In genomic region chr1:155092131-155092530, GRCh38 we compare ENCODE assay signal across 7 cellular contexts. TPM values are rescaled to one million over a fixed set of nuclear protein-coding genes. Genes with fewer than 3 reads are reported as not detected.
DNase-seq lines count a peak whose midpoint lies in the region; ATAC-seq, FAIRE-seq and TF ChIP-seq lines count a peak whose summit lies in the region.
"Had no signal": no experiment of that assay in that cellular context is flagged by ENCODE, and none has a peak within 500 bp of the region (broad histone marks: within the 10 kb centered on the region; RNA-seq: fewer than 3 reads in every experiment).

No MANE protein-coding gene starts in this region.

- H2AFZ ChIP-seq in KMS-11 (ENCODE audit: low read depth) = no peak overlapping the region
- no peak overlapping the region for H2AFZ ChIP-seq in HepG2 (ENCODE audit: low read length)
- no peak overlapping the region for H2AFZ ChIP-seq in mammary epithelial cell (ENCODE audit: low read depth, low read length)

- no peak overlapping the region for H3K27ac ChIP-seq in KMS-11
- no peak overlapping the region for H3K27ac ChIP-seq in HepG2 (ENCODE audit: extremely low read length, insufficient read depth, low read length)
- no peak overlapping the region for H3K27ac ChIP-seq in mammary epithelial cell (ENCODE audit: insufficient read depth, low read depth, low read length)

- H3K9ac ChIP-seq in KMS-11 = no peak overlapping the region
- no peak overlapping the region for H3K9ac ChIP-seq in HepG2 (ENCODE audit: insufficient read depth, low read depth, low read length)
- H3K9ac ChIP-seq in mammary epithelial cell (ENCODE audit: insufficient read depth, low read length) = no peak overlapping the region

- no peak for TF ChIP-seq RAD21 in HepG2 (CRISPR knock-in tag; IDR thresholded peaks at IDR 0.05)

- H4K20me1 ChIP-seq in KMS-11 (ENCODE audit: insufficient read depth) (no peaks in the 10 kb centered on the region), HepG2 (ENCODE audit: insufficient read depth, low read length) (no peaks in the 10 kb centered on the region), mammary epithelial cell (ENCODE audit: insufficient read depth, low read length) (no peaks in the 10 kb centered on the region)

- no peak for DNase-seq in HepG2 (ENCODE audit: low spot score)
- no peak for DNase-seq in cerebellar nuclear complex (lab: John Stamatoyannopoulos, UW)
- DNase-seq in mammary epithelial cell = no peak

- TF ChIP-seq EP300 in HepG2 (IDR thresholded peaks at IDR 0.05; ENCODE audit: low read depth in 2 of 2, low read length in 2 of 2) (no peak), HepG2 (CRISPR knock-in tag; IDR thresholded peaks at IDR 0.05; ENCODE audit: borderline replicate concordance) (no peak)

- ATAC-seq in HepG2 = no peak
- no peak for ATAC-seq in GM21526 (IDR thresholded peaks at IDR 0.05; ENCODE audit: low FRiP score, unreplicated experiment)

- BruUV-seq in HepG2 (replicated peaks; lab: Mats Ljungman, UMichigan) (no TSS peak), mammary epithelial cell (replicated peaks; lab: Mats Ljungman, UMichigan) (no TSS peak)

- TF ChIP-seq POLR2A in HepG2 (IDR thresholded peaks at IDR 0.05; ENCODE audit: insufficient read depth in 1 of 2, low read depth in 2 of 2, low read length in 2 of 2) = no peak

- H3K79me2 ChIP-seq in KMS-11 (ENCODE audit: insufficient read depth, low read depth) = no peaks in the 10 kb centered on the region
- H3K79me2 ChIP-seq in HepG2 (ENCODE audit: insufficient read depth, low read length) = no peaks in the 10 kb centered on the region
- no peaks in the 10 kb centered on the region for H3K79me2 ChIP-seq in mammary epithelial cell (ENCODE audit: insufficient read depth, low read length)

- TF ChIP-seq CTCF in KMS-11 (conservative IDR thresholded peaks at IDR 0.05; ENCODE audit: low read depth, low read length) (no peak), HepG2 (CRISPR knock-in tag; IDR thresholded peaks at IDR 0.05) (no peak), mammary epithelial cell (conservative IDR thresholded peaks at IDR 0.05 in 1 of 2, IDR thresholded peaks at IDR 0.05 in 1 of 2; ENCODE audit: extremely low read depth in 1 of 2, insufficient read depth in 1 of 2, low read depth in 1 of 2, low read length in 2 of 2) (no peak)

- H3K9me3 ChIP-seq in HepG2 (ENCODE audit: low read length) = no peaks in the 10 kb centered on the region
- H3K9me3 ChIP-seq in mammary epithelial cell (replicated peaks; ENCODE audit: insufficient read depth, low read length) = no peaks in the 10 kb centered on the region
- H3K9me3 ChIP-seq: MG63 had no signal

- WGBS in HepG2 (ENCODE audit: low lambda C conversion rate) = 92% methylated on average over 4 of the region's 6 CpGs
- WGBS in mammary epithelial cell (ENCODE audit: low coverage, missing lambda C conversion rate) = 83% methylated on average over 1 of the region's 6 CpGs

- in situ Hi-C loops in HepG2 (cut with HindIII; ENCODE audit: extremely low pct_ligation_motif_present, low pct_unique_long_range_greater_than_20kb) = loop anchor here (5.0 kb wide), 2 partner anchors 35 to 75 kb away; partner anchors contain the start of gene EFNA1
- in situ Hi-C loops in mammary epithelial cell (cut with MboI; ENCODE audit: low sequenced_read_pairs in 2 of 2) = loop anchor here in 1 of 2 donors (5.0 kb wide), 2 partner anchors 45 to 75 kb away; partner anchors contain the start of gene SLC50A1

- CTCF ChIA-PET in HepG2 (lab: Yijun Ruan, JAX; ENCODE audit: low intra/inter-chr PET ratio, low total read pairs) = interaction anchor here (4.7 to 6.6 kb wide), 2 partner anchors 43 to 75 kb away, joined by 18 to 165 read pairs; partner anchors contain the start of gene SLC50A1
- CTCF ChIA-PET in mammary epithelial cell (lab: Charles Lee; ENCODE audit: low non-redundant PET) = interaction anchor here (1.1 to 1.6 kb wide), 4 partner anchors 15 to 101 kb away, joined by 4 to 10 read pairs (median 7); partner anchors contain the start of gene KRTCAP2

- no peak overlapping the region for H3K4me2 ChIP-seq in KMS-11
- peak overlapping the region; percentile 19; the same call in 1 of the 2 replicates for H3K4me2 ChIP-seq in HepG2 (ENCODE audit: low read depth, low read length)
- no peak overlapping the region for H3K4me2 ChIP-seq in mammary epithelial cell (ENCODE audit: insufficient read depth, low read depth, low read length)

- intact Hi-C loops in HepG2 (cut with micrococcal nuclease; ENCODE audit: unreplicated experiment) = loop anchor here (5.0 kb wide), 1 partner anchor 35 kb away; the partner anchor contains the start of gene EFNA1
- intact Hi-C loops in mammary epithelial cell (cut with micrococcal nuclease) = no loop called here

- H3K27me3 ChIP-seq in KMS-11 (ENCODE audit: insufficient read depth, low read depth) (peaks cover 3% of the 10 kb centered on the region; the same call in 1 of the 2 replicates), HepG2 (ENCODE audit: control insufficient read depth in 1 of 2, insufficient read depth in 2 of 2, low read length in 2 of 2) (peaks cover 0 to 2% of the 10 kb centered on the region in 2 experiments; a peak in 1 of 5 replicates), mammary epithelial cell (ENCODE audit: insufficient read depth, low read length) (no peaks in the 10 kb centered on the region)

- POLR2A ChIA-PET in HepG2 (lab: Yijun Ruan, JAX) = interaction anchor here (0.9 to 2.2 kb wide), 11 partner anchors 8 to 81 kb away, joined by 3 to 75 read pairs (median 8); partner anchors contain the start of genes ADAM15, EFNA1, KRTCAP2 and SLC50A1

- dilution Hi-C loops in mammary epithelial cell (cut with HindIII; ENCODE audit: low sequenced_read_pairs) = no loop called here

- FAIRE-seq in HepG2 (lab: Jason Lieb, UNC) = no peak

- H3K36me3 ChIP-seq in KMS-11 (ENCODE audit: insufficient read depth) = no peaks in the 10 kb centered on the region
- H3K36me3 ChIP-seq in HepG2 (replicated peaks in 1 of 2; ENCODE audit: control insufficient read depth in 1 of 2, insufficient read depth in 2 of 2, low read length in 2 of 2) = no peaks in the 10 kb centered on the region
- H3K36me3 ChIP-seq in mammary epithelial cell (ENCODE audit: insufficient read depth, low read length) = no peaks in the 10 kb centered on the region
- H3K36me3 ChIP-seq: MG63 had no signal

- H3K4me1 ChIP-seq in KMS-11 (ENCODE audit: low read depth, poor library complexity, severe bottlenecking) (peaks cover 27% of the 10 kb centered on the region), HepG2 (ENCODE audit: insufficient read depth, low read length) (peaks cover 72% of the 10 kb centered on the region), mammary epithelial cell (ENCODE audit: insufficient read depth, low read length) (peaks cover 9% of the 10 kb centered on the region)

- peak overlapping the region; percentile 49 for H3K4me3 ChIP-seq in KMS-11 (IDR thresholded peaks at IDR 0.05; ENCODE audit: insufficient read depth, low read depth, low read length)
- H3K4me3 ChIP-seq in HepG2 (replicated peaks in 1 of 3; ENCODE audit: insufficient read depth in 1 of 3, low read depth in 2 of 3, low read length in 3 of 3) = peak overlapping the region in 1 of 3 experiments; percentile 54; a peak in 1 of 6 replicates
- no peak overlapping the region for H3K4me3 ChIP-seq in mammary epithelial cell (replicated peaks in 1 of 3; ENCODE audit: insufficient read depth in 1 of 3, low read depth in 2 of 3, low read length in 3 of 3)
- H3K4me3 ChIP-seq: GM23338, MG63 had no signal

RNA-seq across cellular contexts. Expression of gene EFNA3, which starts 13.5 kb away (rescaled TPM):
- total RNA-seq in HepG2 (2016; rRNA removed; fragmentation: Illumina TruSeq; extraction: Trizol) (1.0 and 1.6 TPM in 2 replicates), mammary epithelial cell (1 to 10 TPM; 2.2 to 4.0 TPM)
- 0.62 and 0.71 TPM in 2 replicates for total RNA-seq in HepG2 (2016; cell fraction: cytosol; rRNA removed; fragmentation: Illumina TruSeq; extraction: Trizol; ENCODE audit: low read depth)
- total RNA-seq in HepG2 (2016; cell fraction: insoluble cytoplasmic fraction; rRNA removed; fragmentation: Illumina TruSeq; extraction: Trizol) = 1.1 and 1.4 TPM in 2 replicates
- total RNA-seq in HepG2 (2016; cell fraction: membrane; rRNA removed; fragmentation: Illumina TruSeq; extraction: Trizol) = 1.1 TPM in 2 replicates
- 0.22 and 0.34 TPM in 2 replicates for total RNA-seq in HepG2 (2016; cell fraction: nucleus; rRNA removed; fragmentation: Illumina TruSeq; extraction: Trizol)
- polyA plus RNA-seq in HepG2 (2011; rRNA removed) (5.7 and 6.8 TPM in 2 replicates), mammary epithelial cell (3.7 TPM)
- 3.6 and 6.1 TPM in 2 replicates for polyA plus RNA-seq in HepG2 (2011; cell fraction: cytosol; rRNA removed)
- 6.0 and 6.7 TPM in 2 replicates for polyA plus RNA-seq in HepG2 (2011; cell fraction: nucleus; rRNA removed)
- 4.7 and 5.0 TPM in 2 replicates for polyA plus RNA-seq in HepG2 (2012)
- polyA plus RNA-seq in HepG2 (2016; cell fraction: cytosol; fragmentation: Illumina TruSeq; extraction: Trizol; ENCODE audit: low read depth) = 0.71 and 0.87 TPM in 2 replicates
- 1.6 and 1.7 TPM in 2 replicates for polyA plus RNA-seq in HepG2 (2016; cell fraction: insoluble cytoplasmic fraction; fragmentation: Illumina TruSeq; extraction: Trizol; ENCODE audit: low read depth)
- polyA plus RNA-seq in HepG2 (2016; cell fraction: membrane; fragmentation: Illumina TruSeq; extraction: Trizol; ENCODE audit: low read depth) = 0.94 and 1.0 TPM in 2 replicates
- polyA plus RNA-seq in HepG2 (2016; cell fraction: nucleus; fragmentation: Illumina TruSeq; extraction: Trizol; ENCODE audit: insufficient read depth, low read depth) = 1.4 and 2.1 TPM in 2 replicates
- 8.7 and 10.6 TPM in 2 replicates for polyA minus RNA-seq in HepG2 (2011; rRNA and poly(A)+ RNA removed; ENCODE audit: low replicate concordance)
- 1.8 and 2.5 TPM in 2 replicates for polyA minus RNA-seq in HepG2 (2011; cell fraction: cytosol; rRNA and poly(A)+ RNA removed)
- polyA minus RNA-seq in HepG2 (2011; cell fraction: nucleus; rRNA and poly(A)+ RNA removed) = 1.2 TPM in 1 of 2 replicates, not detected in the other
- 4.2 TPM for polyA minus RNA-seq in mammary epithelial cell

RNA-seq across cellular contexts. Expression of gene EFNA4, which starts 28.6 kb away (rescaled TPM):
- total RNA-seq in HepG2 (2016; rRNA removed; fragmentation: Illumina TruSeq; extraction: Trizol) (9.3 and 17.2 TPM in 2 replicates), mammary epithelial cell (1 to 10 TPM; 5.0 to 5.8 TPM)
- 7.3 and 8.5 TPM in 2 replicates for total RNA-seq in HepG2 (2016; cell fraction: cytosol; rRNA removed; fragmentation: Illumina TruSeq; extraction: Trizol; ENCODE audit: low read depth)
- 11.0 and 17.1 TPM in 2 replicates for total RNA-seq in HepG2 (2016; cell fraction: insoluble cytoplasmic fraction; rRNA removed; fragmentation: Illumina TruSeq; extraction: Trizol)
- 8.8 and 11.0 TPM in 2 replicates for total RNA-seq in HepG2 (2016; cell fraction: membrane; rRNA removed; fragmentation: Illumina TruSeq; extraction: Trizol)
- 11.6 and 14.7 TPM in 2 replicates for total RNA-seq in HepG2 (2016; cell fraction: nucleus; rRNA removed; fragmentation: Illumina TruSeq; extraction: Trizol)
- polyA plus RNA-seq in HepG2 (2011; rRNA removed) (12.0 and 13.9 TPM in 2 replicates), mammary epithelial cell (8.4 TPM)
- polyA plus RNA-seq in HepG2 (2011; cell fraction: cytosol; rRNA removed) = 10.6 and 13.8 TPM in 2 replicates
- 8.4 and 8.6 TPM in 2 replicates for polyA plus RNA-seq in HepG2 (2011; cell fraction: nucleus; rRNA removed)
- polyA plus RNA-seq in HepG2 (2012) = 6.5 and 7.0 TPM in 2 replicates
- polyA plus RNA-seq in HepG2 (2016; cell fraction: cytosol; fragmentation: Illumina TruSeq; extraction: Trizol; ENCODE audit: low read depth) = 3.8 and 4.4 TPM in 2 replicates
- 9.8 and 11.5 TPM in 2 replicates for polyA plus RNA-seq in HepG2 (2016; cell fraction: insoluble cytoplasmic fraction; fragmentation: Illumina TruSeq; extraction: Trizol; ENCODE audit: low read depth)
- 5.1 and 5.2 TPM in 2 replicates for polyA plus RNA-seq in HepG2 (2016; cell fraction: membrane; fragmentation: Illumina TruSeq; extraction: Trizol; ENCODE audit: low read depth)
- polyA plus RNA-seq in HepG2 (2016; cell fraction: nucleus; fragmentation: Illumina TruSeq; extraction: Trizol; ENCODE audit: insufficient read depth, low read depth) = 25.7 and 27.9 TPM in 2 replicates
- 11.1 and 12.4 TPM in 2 replicates for polyA minus RNA-seq in HepG2 (2011; rRNA and poly(A)+ RNA removed; ENCODE audit: low replicate concordance)
- polyA minus RNA-seq in HepG2 (2011; cell fraction: cytosol; rRNA and poly(A)+ RNA removed) = 4.8 and 5.1 TPM in 2 replicates
- 2.4 and 3.6 TPM in 2 replicates for polyA minus RNA-seq in HepG2 (2011; cell fraction: nucleus; rRNA and poly(A)+ RNA removed)
- 6.8 TPM for polyA minus RNA-seq in mammary epithelial cell

RNA-seq across cellular contexts. Expression of gene EFNA1, which starts 35.5 kb away (rescaled TPM):
- 41.2 and 81.8 TPM in 2 replicates for total RNA-seq in HepG2 (2016; rRNA removed; fragmentation: Illumina TruSeq; extraction: Trizol)
- total RNA-seq in HepG2 (2016; cell fraction: cytosol; rRNA removed; fragmentation: Illumina TruSeq; extraction: Trizol; ENCODE audit: low read depth) = 20.3 and 22.5 TPM in 2 replicates
- total RNA-seq in HepG2 (2016; cell fraction: insoluble cytoplasmic fraction; rRNA removed; fragmentation: Illumina TruSeq; extraction: Trizol) = 43.8 and 83.7 TPM in 2 replicates
- total RNA-seq in HepG2 (2016; cell fraction: membrane; rRNA removed; fragmentation: Illumina TruSeq; extraction: Trizol) = 37.3 and 39.8 TPM in 2 replicates
- 83.6 and 87.9 TPM in 2 replicates for total RNA-seq in HepG2 (2016; cell fraction: nucleus; rRNA removed; fragmentation: Illumina TruSeq; extraction: Trizol)
- polyA plus RNA-seq in HepG2 (2011; rRNA removed) = 874 and 1,163 TPM in 2 replicates
- polyA plus RNA-seq in HepG2 (2011; cell fraction: cytosol; rRNA removed) = 750 and 916 TPM in 2 replicates
- polyA plus RNA-seq in HepG2 (2011; cell fraction: nucleus; rRNA removed) = 390 and 585 TPM in 2 replicates
- 254 and 427 TPM in 2 replicates for polyA plus RNA-seq in HepG2 (2012)
- 16.7 and 18.6 TPM in 2 replicates for polyA plus RNA-seq in HepG2 (2016; cell fraction: cytosol; fragmentation: Illumina TruSeq; extraction: Trizol; ENCODE audit: low read depth)
- 45.4 and 47.8 TPM in 2 replicates for polyA plus RNA-seq in HepG2 (2016; cell fraction: insoluble cytoplasmic fraction; fragmentation: Illumina TruSeq; extraction: Trizol; ENCODE audit: low read depth)
- polyA plus RNA-seq in HepG2 (2016; cell fraction: membrane; fragmentation: Illumina TruSeq; extraction: Trizol; ENCODE audit: low read depth) = 25.2 and 27.9 TPM in 2 replicates
- polyA plus RNA-seq in HepG2 (2016; cell fraction: nucleus; fragmentation: Illumina TruSeq; extraction: Trizol; ENCODE audit: insufficient read depth, low read depth) = 175 and 184 TPM in 2 replicates
- polyA minus RNA-seq in HepG2 (2011; rRNA and poly(A)+ RNA removed; ENCODE audit: low replicate concordance) = 139 and 593 TPM in 2 replicates
- polyA minus RNA-seq in HepG2 (2011; cell fraction: cytosol; rRNA and poly(A)+ RNA removed) = 195 and 264 TPM in 2 replicates
- 72.6 and 120 TPM in 2 replicates for polyA minus RNA-seq in HepG2 (2011; cell fraction: nucleus; rRNA and poly(A)+ RNA removed)
- 10 to 100 TPM; 21.5 to 54.0 TPM for total RNA-seq in mammary epithelial cell
- polyA plus RNA-seq in mammary epithelial cell = 28.8 TPM
- polyA minus RNA-seq in mammary epithelial cell = 13.7 TPM

RNA-seq across cellular contexts. Expression of gene ADAM15, which starts 41.0 kb away (rescaled TPM):
- total RNA-seq in HepG2 (2016; rRNA removed; fragmentation: Illumina TruSeq; extraction: Trizol) (12.3 and 25.6 TPM in 2 replicates), mammary epithelial cell (100 to 1,000 TPM; 111 to 127 TPM)
- 9.4 and 10.0 TPM in 2 replicates for total RNA-seq in HepG2 (2016; cell fraction: cytosol; rRNA removed; fragmentation: Illumina TruSeq; extraction: Trizol; ENCODE audit: low read depth)
- 11.8 and 25.5 TPM in 2 replicates for total RNA-seq in HepG2 (2016; cell fraction: insoluble cytoplasmic fraction; rRNA removed; fragmentation: Illumina TruSeq; extraction: Trizol)
- 12.6 and 15.4 TPM in 2 replicates for total RNA-seq in HepG2 (2016; cell fraction: membrane; rRNA removed; fragmentation: Illumina TruSeq; extraction: Trizol)
- total RNA-seq in HepG2 (2016; cell fraction: nucleus; rRNA removed; fragmentation: Illumina TruSeq; extraction: Trizol) = 22.9 and 27.4 TPM in 2 replicates
- polyA plus RNA-seq in HepG2 (2011; rRNA removed) (17.9 and 24.0 TPM in 2 replicates), mammary epithelial cell (129 TPM)
- 12.5 and 21.6 TPM in 2 replicates for polyA plus RNA-seq in HepG2 (2011; cell fraction: cytosol; rRNA removed)
- polyA plus RNA-seq in HepG2 (2011; cell fraction: nucleus; rRNA removed) = 100 and 115 TPM in 2 replicates
- 14.8 and 20.2 TPM in 2 replicates for polyA plus RNA-seq in HepG2 (2012)
- polyA plus RNA-seq in HepG2 (2016; cell fraction: cytosol; fragmentation: Illumina TruSeq; extraction: Trizol; ENCODE audit: low read depth) = 8.0 and 8.2 TPM in 2 replicates
- 10.2 and 14.0 TPM in 2 replicates for polyA plus RNA-seq in HepG2 (2016; cell fraction: insoluble cytoplasmic fraction; fragmentation: Illumina TruSeq; extraction: Trizol; ENCODE audit: low read depth)
- polyA plus RNA-seq in HepG2 (2016; cell fraction: membrane; fragmentation: Illumina TruSeq; extraction: Trizol; ENCODE audit: low read depth) = 11.2 and 16.1 TPM in 2 replicates
- 65.2 and 66.0 TPM in 2 replicates for polyA plus RNA-seq in HepG2 (2016; cell fraction: nucleus; fragmentation: Illumina TruSeq; extraction: Trizol; ENCODE audit: insufficient read depth, low read depth)
- 69.0 and 416 TPM in 2 replicates for polyA minus RNA-seq in HepG2 (2011; rRNA and poly(A)+ RNA removed; ENCODE audit: low replicate concordance)
- polyA minus RNA-seq in HepG2 (2011; cell fraction: cytosol; rRNA and poly(A)+ RNA removed) = 13.6 and 23.7 TPM in 2 replicates
- polyA minus RNA-seq in HepG2 (2011; cell fraction: nucleus; rRNA and poly(A)+ RNA removed) = 19.4 and 22.5 TPM in 2 replicates
- 284 TPM for polyA minus RNA-seq in mammary epithelial cell

RNA-seq across cellular contexts. Expression of gene SLC50A1, which starts 43.5 kb away (rescaled TPM):
- total RNA-seq in HepG2 (2016; rRNA removed; fragmentation: Illumina TruSeq; extraction: Trizol) (16.4 and 22.5 TPM in 2 replicates), mammary epithelial cell (10 to 100 TPM; 31.3 to 40.2 TPM)
- 19.6 and 29.0 TPM in 2 replicates for total RNA-seq in HepG2 (2016; cell fraction: cytosol; rRNA removed; fragmentation: Illumina TruSeq; extraction: Trizol; ENCODE audit: low read depth)
- 14.6 and 22.8 TPM in 2 replicates for total RNA-seq in HepG2 (2016; cell fraction: insoluble cytoplasmic fraction; rRNA removed; fragmentation: Illumina TruSeq; extraction: Trizol)
- 30.5 and 34.4 TPM in 2 replicates for total RNA-seq in HepG2 (2016; cell fraction: membrane; rRNA removed; fragmentation: Illumina TruSeq; extraction: Trizol)
- 13.0 and 15.2 TPM in 2 replicates for total RNA-seq in HepG2 (2016; cell fraction: nucleus; rRNA removed; fragmentation: Illumina TruSeq; extraction: Trizol)
- polyA plus RNA-seq in HepG2 (2011; rRNA removed) (46.8 and 49.5 TPM in 2 replicates), mammary epithelial cell (54.8 TPM)
- polyA plus RNA-seq in HepG2 (2011; cell fraction: cytosol; rRNA removed) = 53.5 and 57.9 TPM in 2 replicates
- 18.6 and 21.1 TPM in 2 replicates for polyA plus RNA-seq in HepG2 (2011; cell fraction: nucleus; rRNA removed)
- 26.3 and 27.0 TPM in 2 replicates for polyA plus RNA-seq in HepG2 (2012)
- 24.2 and 36.2 TPM in 2 replicates for polyA plus RNA-seq in HepG2 (2016; cell fraction: cytosol; fragmentation: Illumina TruSeq; extraction: Trizol; ENCODE audit: low read depth)
- 20.1 and 21.0 TPM in 2 replicates for polyA plus RNA-seq in HepG2 (2016; cell fraction: insoluble cytoplasmic fraction; fragmentation: Illumina TruSeq; extraction: Trizol; ENCODE audit: low read depth)
- 29.7 and 39.9 TPM in 2 replicates for polyA plus RNA-seq in HepG2 (2016; cell fraction: membrane; fragmentation: Illumina TruSeq; extraction: Trizol; ENCODE audit: low read depth)
- polyA plus RNA-seq in HepG2 (2016; cell fraction: nucleus; fragmentation: Illumina TruSeq; extraction: Trizol; ENCODE audit: insufficient read depth, low read depth) = 35.6 and 36.4 TPM in 2 replicates
- polyA minus RNA-seq in HepG2 (2011; rRNA and poly(A)+ RNA removed; ENCODE audit: low replicate concordance) = 40.9 and 59.1 TPM in 2 replicates
- 12.3 and 19.1 TPM in 2 replicates for polyA minus RNA-seq in HepG2 (2011; cell fraction: cytosol; rRNA and poly(A)+ RNA removed)
- polyA minus RNA-seq in HepG2 (2011; cell fraction: nucleus; rRNA and poly(A)+ RNA removed) = 7.8 and 9.8 TPM in 2 replicates
- 47.1 TPM for polyA minus RNA-seq in mammary epithelial cell
